1 cellular context compared by ENCODE assay signal in the genomic region with DNA sequence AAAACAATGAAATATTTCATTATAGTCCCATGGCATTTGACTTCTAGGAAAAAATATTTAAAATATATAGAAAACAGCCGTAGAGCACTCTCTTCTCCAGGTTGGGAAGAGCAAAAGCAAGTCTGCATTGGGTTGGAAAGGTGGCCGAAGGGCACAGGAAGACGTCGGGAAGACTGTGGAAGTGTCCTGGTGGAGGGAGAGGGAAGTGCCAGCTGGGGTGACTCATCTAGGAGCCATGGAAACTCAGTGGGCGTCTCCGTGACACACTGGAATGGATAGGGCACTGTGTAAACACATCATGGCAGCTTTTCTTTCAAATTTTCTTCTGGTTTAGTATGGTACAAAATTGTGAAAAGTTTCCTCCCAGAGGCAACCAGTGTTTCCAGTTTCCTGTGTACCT.
TF ChIP-seq lines count a peak whose summit lies in the region.

No MANE protein-coding gene starts in this region.

TF ChIP-seq in endothelial cell of umbilical vein, 7 proteins besides CTCF, POLR2A, EP300 and RAD21:
- TF ChIP-seq EZH2 (IDR thresholded peaks at IDR 0.05; ENCODE audit: borderline replicate concordance, low read depth, low read length, severe bottlenecking) (no peak), MYC (IDR thresholded peaks at IDR 0.05; ENCODE audit: low read depth, low read length) (no peak), FOS (IDR thresholded peaks at IDR 0.05; ENCODE audit: borderline replicate concordance, insufficient read depth, low read length) (peak; percentile 94), GATA2 (IDR thresholded peaks at IDR 0.05; ENCODE audit: insufficient read depth, insufficient read length, low read depth, low read length) (no peak), POLR2AphosphoS5 (IDR thresholded peaks at IDR 0.05; ENCODE audit: insufficient read depth, low read depth, low read length) (no peak), JUN (IDR thresholded peaks at IDR 0.05; ENCODE audit: borderline replicate concordance, insufficient read depth, insufficient read length, low read depth) (peak; percentile 94), MAX (IDR thresholded peaks at IDR 0.05; ENCODE audit: insufficient read depth, insufficient read length) (no peak)
